8 cellular contexts compared by ENCODE assay signal in genomic region chr22:36455571-36456458, GRCh38. TPM values are rescaled to one million over a fixed set of nuclear protein-coding genes. Genes with fewer than 3 reads are reported as not detected.
DNase-seq lines count a peak whose midpoint lies in the region; ATAC-seq, FAIRE-seq and TF ChIP-seq lines count a peak whose summit lies in the region.

No MANE protein-coding gene starts in this region.

- H3K9me3 ChIP-seq in keratinocyte (ENCODE audit: control insufficient read depth, low read depth, low read length) = no peaks in the 10 kb centered on the region

- peaks cover 17% of the 10 kb centered on the region for H3K4me1 ChIP-seq in keratinocyte (ENCODE audit: control insufficient read depth, extremely low read depth, insufficient read depth, low read length)

- no peaks in the 10 kb centered on the region for H3K27me3 Mint-ChIP-seq in activated CD4-positive, alpha-beta memory T cell treated with anti-CD3 and anti-CD28 coated beads for 36 hours

- peak overlapping the region in 2 of 3 experiments; percentile 56 to 63 for H3K4me3 ChIP-seq in keratinocyte (ENCODE audit: control insufficient read depth in 2 of 3, extremely low read depth in 1 of 3, insufficient read depth in 2 of 3, low read depth in 1 of 3, low read length in 3 of 3)

- H3K36me3 Mint-ChIP-seq in activated CD4-positive, alpha-beta memory T cell treated with anti-CD3 and anti-CD28 coated beads for 36 hours = no peaks in the 10 kb centered on the region

- H3K27me3 ChIP-seq in keratinocyte (ENCODE audit: control insufficient read depth, extremely low read depth, insufficient read depth, low read length) = no peaks in the 10 kb centered on the region

- peak overlapping the region; percentile 53 for H3K4me3 Mint-ChIP-seq in activated CD4-positive, alpha-beta memory T cell treated with anti-CD3 and anti-CD28 coated beads for 36 hours

- H3K27ac Mint-ChIP-seq in activated CD4-positive, alpha-beta memory T cell treated with anti-CD3 and anti-CD28 coated beads for 36 hours = peak overlapping the region; percentile 51

- H3K4me1 Mint-ChIP-seq in activated CD4-positive, alpha-beta memory T cell treated with anti-CD3 and anti-CD28 coated beads for 36 hours (ENCODE audit: low read depth) = peaks cover 39% of the 10 kb centered on the region

- no peak for TF ChIP-seq CTCF in keratinocyte (optimal IDR thresholded peaks at IDR 0.05 in 1 of 3, IDR thresholded peaks at IDR 0.05 in 1 of 3, conservative IDR thresholded peaks at IDR 0.05 in 1 of 3; ENCODE audit: extremely low read depth in 1 of 3, insufficient read depth in 2 of 3, low read length in 3 of 3)

- ATAC-seq in HG02610 (IDR thresholded peaks at IDR 0.05; ENCODE audit: unreplicated experiment) = no peak
- no peak for ATAC-seq in HG02981 (IDR thresholded peaks at IDR 0.05; ENCODE audit: unreplicated experiment)

- dilution Hi-C loops in keratinocyte (cut with MboI; ENCODE audit: extremely low pct_ligation_motif_present, low sequenced_read_pairs) = no loop called here

- POLR2A ChIA-PET in activated CD4-positive, alpha-beta memory T cell treated with anti-CD3 and anti-CD28 coated beads for 36 hours (lab: Charles Lee) = interaction anchor here (0.6 to 1.7 kb wide), 4 partner anchors 23 to 123 kb away, joined by 3 to 5 read pairs (median 4); partner anchors contain the start of gene MYH9

- peak overlapping the region; percentile 72 for H3K4me2 ChIP-seq in keratinocyte (ENCODE audit: control insufficient read depth, extremely low read depth, insufficient read depth, low read depth, low read length)

- no peaks in the 10 kb centered on the region for H4K20me1 ChIP-seq in keratinocyte (ENCODE audit: control insufficient read depth, extremely low read depth, insufficient read depth, low read length)

- no peaks in the 10 kb centered on the region for H3K9me1 ChIP-seq in keratinocyte (ENCODE audit: control insufficient read depth, extremely low read depth, insufficient read depth, low read length)

- H2AFZ ChIP-seq in keratinocyte (ENCODE audit: control insufficient read depth, low read length) = no peak overlapping the region

- intact Hi-C loops in activated CD4-positive, alpha-beta memory T cell treated with anti-CD3 and anti-CD28 coated beads for 36 hours (cut with micrococcal nuclease) = loop anchor here (1.0 to 2.0 kb wide), 4 partner anchors 25 to 127 kb away; partner anchors contain the start of gene TXN2

- H3K27ac ChIP-seq in keratinocyte (ENCODE audit: control insufficient read depth, insufficient read depth, low read length) (no peak overlapping the region), substantia nigra (ENCODE audit: low read depth, low read length, poor library complexity, severe bottlenecking) (peak overlapping the region; percentile 30)

- no peak for FAIRE-seq in keratinocyte (lab: Jason Lieb, UNC)

- peak overlapping the region; percentile 52 for H3K9ac ChIP-seq in keratinocyte (ENCODE audit: control insufficient read depth, extremely low read depth, insufficient read depth, low read length)

- CTCF ChIA-PET in activated CD4-positive, alpha-beta memory T cell treated with anti-CD3 and anti-CD28 coated beads for 36 hours (lab: Charles Lee) = interaction anchor here (0.9 to 2.1 kb wide), 6 partner anchors 14 to 156 kb away, joined by 3 to 6 read pairs (median 3); no protein-coding TSS in a partner anchor

- DNase-seq in NCI-H2227 (lab: John Stamatoyannopoulos, UW; ENCODE audit: unreplicated experiment) (peak; percentile 30), NCI-H2227 treated with DMSO at 0.1 percent for 48 hours (lab: John Stamatoyannopoulos, UW) (no peak), keratinocyte (ENCODE audit: low read depth, low spot score) (no peak), substantia nigra (lab: John Stamatoyannopoulos, UW) (no peak), NCI-H1105 (lab: John Stamatoyannopoulos, UW) (no peak)
- peak; percentile 31 for DNase-seq in activated CD4-positive, alpha-beta memory T cell treated with anti-CD3 and anti-CD28 coated beads for 36 hours

- no peaks in the 10 kb centered on the region for H3K9me3 Mint-ChIP-seq in activated CD4-positive, alpha-beta memory T cell treated with anti-CD3 and anti-CD28 coated beads for 36 hours

- no peaks in the 10 kb centered on the region for H3K36me3 ChIP-seq in keratinocyte (ENCODE audit: control insufficient read depth in 2 of 2, extremely low read depth in 1 of 2, insufficient read depth in 2 of 2, low read length in 2 of 2)

- no peaks in the 10 kb centered on the region for H3K79me2 ChIP-seq in keratinocyte (ENCODE audit: control insufficient read depth, insufficient read depth, low read length)

RNA-seq across cellular contexts. Expression of gene TXN2, which starts 25.6 kb away (rescaled TPM):
- 10 to 100 TPM; 94.3 to 97.0 TPM for total RNA-seq in activated CD4-positive, alpha-beta memory T cell treated with anti-CD3 and anti-CD28 coated beads for 36 hours
- 92.5 to 99.2 TPM (median 95.9 TPM) in 3 replicates for polyA plus RNA-seq in keratinocyte
- polyA plus RNA-seq in keratinocyte (2011; ENCODE audit: low read depth) = 28.6 TPM
- polyA plus RNA-seq in keratinocyte (2011; cell fraction: cytosol; rRNA removed) = 93.8 and 123 TPM in 2 replicates
- 58.4 and 68.3 TPM in 2 replicates for polyA plus RNA-seq in keratinocyte (2011; cell fraction: nucleus; rRNA removed)
- 40.9 and 62.6 TPM in 2 replicates for polyA plus RNA-seq in keratinocyte (2012; ENCODE audit: low replicate concordance)
- polyA minus RNA-seq in keratinocyte = 62.9 to 78.3 TPM (median 72.1 TPM) in 3 replicates
- polyA minus RNA-seq in keratinocyte (2011; cell fraction: cytosol; rRNA and poly(A)+ RNA removed) = 57.2 TPM
- polyA minus RNA-seq in keratinocyte (2011; cell fraction: nucleus; rRNA and poly(A)+ RNA removed) = 16.5 and 17.5 TPM in 2 replicates

RNA-seq across cellular contexts. Expression of gene FOXRED2, which starts 51.0 kb away (rescaled TPM):
- total RNA-seq in activated CD4-positive, alpha-beta memory T cell treated with anti-CD3 and anti-CD28 coated beads for 36 hours = 10 to 100 TPM; 15.2 to 15.9 TPM
- 0.54 to 1.9 TPM (median 0.71 TPM) in 3 replicates for polyA plus RNA-seq in keratinocyte
- polyA plus RNA-seq in keratinocyte (2011; ENCODE audit: low read depth) = 0.56 TPM
- 0.79 and 1.1 TPM in 2 replicates for polyA plus RNA-seq in keratinocyte (2011; cell fraction: cytosol; rRNA removed)
- 2.0 and 2.3 TPM in 2 replicates for polyA plus RNA-seq in keratinocyte (2011; cell fraction: nucleus; rRNA removed)
- 1.4 and 2.1 TPM in 2 replicates for polyA plus RNA-seq in keratinocyte (2012; ENCODE audit: low replicate concordance)
- polyA minus RNA-seq in keratinocyte = 1.3 to 5.1 TPM (median 1.8 TPM) in 3 replicates
- polyA minus RNA-seq in keratinocyte (2011; cell fraction: cytosol; rRNA and poly(A)+ RNA removed) = not detected
- polyA minus RNA-seq in keratinocyte (2011; cell fraction: nucleus; rRNA and poly(A)+ RNA removed) = 1.6 and 2.2 TPM in 2 replicates

Comparison
In these comparisons a context has a peak if more than half of its experiments do, and no peak if none do; other contexts are left out.
1. DNase-seq: peak in NCI-H2227 (single experiment) and activated CD4-positive, alpha-beta memory T cell treated with anti-CD3 and anti-CD28 coated beads for 36 hours (single experiment); none in NCI-H2227 treated with DMSO at 0.1 percent for 48 hours (single experiment), keratinocyte (single experiment), substantia nigra (0 of 49) and NCI-H1105 (single experiment).